ENCODE assay signal across 8 cellular contexts in the genomic region with DNA sequence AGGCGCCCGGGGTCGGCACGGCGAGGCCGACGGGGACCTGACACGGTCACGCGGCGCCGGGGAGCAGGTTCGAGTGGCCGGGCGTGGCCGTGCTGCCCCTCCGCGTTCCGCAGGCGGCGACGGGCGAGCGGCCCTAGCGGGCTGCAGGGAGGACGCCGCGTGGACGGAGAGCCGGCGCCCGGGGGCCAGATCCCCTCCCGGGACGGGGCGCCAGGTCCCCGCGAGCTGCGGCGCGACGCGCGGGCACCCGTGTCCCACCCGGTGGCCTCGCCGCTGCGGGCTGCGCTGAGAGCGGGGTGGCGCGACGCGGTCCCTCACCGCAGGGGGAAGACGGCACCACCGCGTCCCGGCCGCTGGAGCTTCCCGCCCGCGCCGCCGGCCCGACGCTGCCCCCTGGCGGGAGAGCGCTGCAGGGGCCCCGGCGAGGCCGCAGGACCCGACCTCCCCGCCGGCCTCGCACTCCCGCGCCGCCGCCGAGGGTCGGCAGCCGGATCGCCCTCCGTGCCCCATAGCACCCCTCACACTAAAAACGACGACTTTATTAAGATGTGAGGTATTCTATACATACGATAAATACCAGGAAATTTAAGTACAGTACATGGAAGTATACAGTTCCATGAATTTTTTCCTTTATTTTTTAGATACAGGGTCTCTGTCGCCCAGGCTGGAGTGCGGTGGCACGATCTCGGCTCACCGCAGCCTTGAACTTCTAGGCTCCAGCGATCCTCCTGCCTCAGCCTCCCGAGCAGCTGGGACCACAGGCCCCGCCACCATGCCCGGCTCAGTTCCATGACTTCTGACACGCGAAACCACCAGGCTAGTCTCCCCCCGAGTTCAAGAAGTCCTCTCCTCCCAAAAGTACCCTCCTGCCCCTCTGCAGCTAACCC. TPM values are rescaled to one million over a fixed set of nuclear protein-coding genes. Genes with fewer than 3 reads are reported as not detected.
DNase-seq lines count a peak whose midpoint lies in the region; ATAC-seq lines count a peak whose summit lies in the region.

No MANE protein-coding gene starts in this region.

- no peaks in the 10 kb centered on the region for H3K9me3 Mint-ChIP-seq in activated CD4-positive, alpha-beta T cell treated with anti-CD3 and anti-CD28 coated beads, Interleukin-2, amount 10 ng/mL, durations not matched to agents 24 days and 14 days
- no peaks in the 10 kb centered on the region for H3K9me3 Mint-ChIP-seq in memory B cell

- H3K27ac Mint-ChIP-seq in activated CD4-positive, alpha-beta T cell treated with anti-CD3 and anti-CD28 coated beads, Interleukin-2, amount 10 ng/mL, durations not matched to agents 24 days and 14 days: peak overlapping the region; percentile 75
- peak overlapping the region; percentile 12 for H3K27ac Mint-ChIP-seq in memory B cell

- DNase-seq in NCI-H524 (lab: John Stamatoyannopoulos, UW) (peak; percentile 37 to 63), NCI-H524 treated with DMSO at 0.1 percent for 48 hours (lab: John Stamatoyannopoulos, UW) (no peak), NCI-H226 (peak; percentile 56), memory B cell (ENCODE audit: low spot score in 2 of 2) (peak; percentile 73 to 87)
- DNase-seq in activated CD4-positive, alpha-beta T cell treated with anti-CD3 and anti-CD28 coated beads, Interleukin-2, amount 10 ng/mL, durations not matched to agents 24 days and 14 days: peak; percentile 94
- peak; percentile 57 for DNase-seq in effector CD4-positive, alpha-beta T cell
- peak; percentile 50 for DNase-seq in stimulated activated CD8-positive, alpha-beta memory T cell treated with anti-CD3 and anti-CD28 coated beads, Interleukin-15, amount 100 ng/mL, for 24 hours (ENCODE audit: low read depth)

- peak overlapping the region; percentile 71 for H3K4me3 Mint-ChIP-seq in activated CD4-positive, alpha-beta T cell treated with anti-CD3 and anti-CD28 coated beads, Interleukin-2, amount 10 ng/mL, durations not matched to agents 24 days and 14 days
- H3K4me3 Mint-ChIP-seq in memory B cell: peak overlapping the region; percentile 83

- peaks cover 8% of the 10 kb centered on the region for H3K36me3 Mint-ChIP-seq in activated CD4-positive, alpha-beta T cell treated with anti-CD3 and anti-CD28 coated beads, Interleukin-2, amount 10 ng/mL, durations not matched to agents 24 days and 14 days (ENCODE audit: low read depth)
- no peaks in the 10 kb centered on the region for H3K36me3 Mint-ChIP-seq in memory B cell

- H3K27me3 Mint-ChIP-seq in activated CD4-positive, alpha-beta T cell treated with anti-CD3 and anti-CD28 coated beads, Interleukin-2, amount 10 ng/mL, durations not matched to agents 24 days and 14 days: peaks cover 10% of the 10 kb centered on the region
- H3K27me3 Mint-ChIP-seq in memory B cell: no peaks in the 10 kb centered on the region

- intact Hi-C loops in activated CD4-positive, alpha-beta T cell treated with anti-CD3 and anti-CD28 coated beads, Interleukin-2, amount 10 ng/mL, durations not matched to agents 24 days and 14 days (cut with micrococcal nuclease): loop anchor here (1.0 to 10.0 kb wide), 6 partner anchors 28 to 361 kb away; a partner anchor contains a TSS

- H3K4me1 Mint-ChIP-seq in activated CD4-positive, alpha-beta T cell treated with anti-CD3 and anti-CD28 coated beads, Interleukin-2, amount 10 ng/mL, durations not matched to agents 24 days and 14 days: peaks cover 17% of the 10 kb centered on the region
- H3K4me1 Mint-ChIP-seq in memory B cell: peaks cover 15% of the 10 kb centered on the region

- ATAC-seq in HG02973 (IDR thresholded peaks at IDR 0.05; ENCODE audit: unreplicated experiment): peak; percentile 54
- peak; percentile 72 for ATAC-seq in memory B cell (ENCODE audit: low read depth)

RNA-seq across cellular contexts. Expression of a gene that starts 1.3 kb away (rescaled TPM):
- 1.7 and 1.9 TPM in 2 replicates for total RNA-seq in activated CD4-positive, alpha-beta T cell treated with anti-CD3 and anti-CD28 coated beads, Interleukin-2, amount 10 ng/mL, durations not matched to agents 24 days and 14 days

RNA-seq across cellular contexts. Expression of a gene that starts 27.6 kb away (rescaled TPM):
- 101 and 105 TPM in 2 replicates for total RNA-seq in activated CD4-positive, alpha-beta T cell treated with anti-CD3 and anti-CD28 coated beads, Interleukin-2, amount 10 ng/mL, durations not matched to agents 24 days and 14 days

RNA-seq across cellular contexts. Expression of a gene that starts 59.7 kb away (rescaled TPM):
- 8.8 and 10.6 TPM in 2 replicates for total RNA-seq in activated CD4-positive, alpha-beta T cell treated with anti-CD3 and anti-CD28 coated beads, Interleukin-2, amount 10 ng/mL, durations not matched to agents 24 days and 14 days
